Comparison of ENCODE assay signal across 1 cellular context in the genomic region with DNA sequence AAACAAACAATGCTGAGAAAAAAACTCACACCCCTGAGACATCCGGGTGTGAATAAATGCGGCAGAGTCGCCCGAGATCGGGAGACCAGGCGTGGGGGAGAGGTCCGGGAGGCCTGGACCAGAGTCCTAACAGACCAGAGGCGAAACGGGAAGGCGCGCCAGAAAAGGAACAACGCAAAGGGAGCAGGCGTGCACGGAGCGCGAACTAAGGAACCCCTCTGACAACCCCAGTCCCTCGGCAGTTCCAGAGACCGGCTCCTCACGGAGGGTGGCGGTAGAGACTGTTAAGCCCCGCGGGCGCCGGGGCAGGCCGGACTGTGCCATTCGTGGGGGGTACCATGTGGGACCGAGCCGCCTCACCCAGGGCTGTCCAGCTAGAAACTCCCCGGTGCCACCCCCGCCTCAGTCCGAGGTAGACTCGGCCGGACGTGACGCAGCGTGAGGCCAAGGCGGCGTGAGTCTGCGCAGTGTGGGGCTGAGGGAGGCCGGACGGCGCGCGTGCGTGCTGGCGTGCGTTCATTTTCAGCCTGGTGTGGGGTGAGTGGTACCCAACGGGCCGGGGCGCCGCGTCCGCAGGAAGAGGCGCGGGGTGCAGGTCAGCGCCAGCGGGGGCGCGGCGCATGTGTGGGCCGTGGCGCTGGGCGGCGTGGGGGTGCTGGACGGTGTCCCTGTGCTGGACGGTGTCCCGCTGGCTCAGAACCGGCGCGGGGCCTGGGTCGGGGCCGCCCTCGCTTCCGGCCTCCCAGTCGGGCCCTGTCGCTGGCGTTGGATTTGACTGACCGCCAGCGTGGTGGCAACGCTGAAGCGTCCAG.
A peak's percentile ranks its signal among the peaks of the same experiment; 100 is the strongest.
TF ChIP-seq lines count a peak whose summit lies in the region.

A gene (plus strand): TSS at position 513 of the 812 bp plus-strand sequence. CDS start 1,075 bp downstream, outside the sequence.

TF ChIP-seq in HepG2, 621 proteins besides CTCF, POLR2A, EP300 and RAD21 (continued from another document and continues in another):
- TF ChIP-seq, protein P1, sequence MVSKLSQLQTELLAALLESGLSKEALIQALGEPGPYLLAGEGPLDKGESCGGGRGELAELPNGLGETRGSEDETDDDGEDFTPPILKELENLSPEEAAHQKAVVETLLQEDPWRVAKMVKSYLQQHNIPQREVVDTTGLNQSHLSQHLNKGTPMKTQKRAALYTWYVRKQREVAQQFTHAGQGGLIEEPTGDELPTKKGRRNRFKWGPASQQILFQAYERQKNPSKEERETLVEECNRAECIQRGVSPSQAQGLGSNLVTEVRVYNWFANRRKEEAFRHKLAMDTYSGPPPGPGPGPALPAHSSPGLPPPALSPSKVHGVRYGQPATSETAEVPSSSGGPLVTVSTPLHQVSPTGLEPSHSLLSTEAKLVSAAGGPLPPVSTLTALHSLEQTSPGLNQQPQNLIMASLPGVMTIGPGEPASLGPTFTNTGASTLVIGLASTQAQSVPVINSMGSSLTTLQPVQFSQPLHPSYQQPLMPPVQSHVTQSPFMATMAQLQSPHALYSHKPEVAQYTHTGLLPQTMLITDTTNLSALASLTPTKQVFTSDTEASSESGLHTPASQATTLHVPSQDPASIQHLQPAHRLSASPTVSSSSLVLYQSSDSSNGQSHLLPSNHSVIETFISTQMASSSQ (IDR thresholded peaks at IDR 0.05; ENCODE audit: low read depth), result no peak
- TF ChIP-seq, protein P1 (CRISPR knock-in tag; IDR thresholded peaks at IDR 0.05; ENCODE audit: borderline replicate concordance), result peak; percentile 86; the same call in 1 of the 2 replicates
- TF ChIP-seq, protein P2, sequence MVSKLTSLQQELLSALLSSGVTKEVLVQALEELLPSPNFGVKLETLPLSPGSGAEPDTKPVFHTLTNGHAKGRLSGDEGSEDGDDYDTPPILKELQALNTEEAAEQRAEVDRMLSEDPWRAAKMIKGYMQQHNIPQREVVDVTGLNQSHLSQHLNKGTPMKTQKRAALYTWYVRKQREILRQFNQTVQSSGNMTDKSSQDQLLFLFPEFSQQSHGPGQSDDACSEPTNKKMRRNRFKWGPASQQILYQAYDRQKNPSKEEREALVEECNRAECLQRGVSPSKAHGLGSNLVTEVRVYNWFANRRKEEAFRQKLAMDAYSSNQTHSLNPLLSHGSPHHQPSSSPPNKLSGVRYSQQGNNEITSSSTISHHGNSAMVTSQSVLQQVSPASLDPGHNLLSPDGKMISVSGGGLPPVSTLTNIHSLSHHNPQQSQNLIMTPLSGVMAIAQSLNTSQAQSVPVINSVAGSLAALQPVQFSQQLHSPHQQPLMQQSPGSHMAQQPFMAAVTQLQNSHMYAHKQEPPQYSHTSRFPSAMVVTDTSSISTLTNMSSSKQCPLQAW (CRISPR knock-in tag; IDR thresholded peaks at IDR 0.05), result peak; percentile 91; the same call in 1 of the 2 replicates
- TF ChIP-seq PTBP1 (IDR thresholded peaks at IDR 0.05; ENCODE audit: low read depth, low read length, poor library complexity, severe bottlenecking) (peak; percentile 54), CEBPG (CRISPR knock-in tag; IDR thresholded peaks at IDR 0.05) (no peak), ZNF121 (CRISPR knock-in tag; IDR thresholded peaks at IDR 0.05) (peak; percentile 51; the same call in 1 of the 2 replicates), REL (CRISPR knock-in tag; conservative IDR thresholded peaks at IDR 0.05) (0 out of 2 replicates have a peak, but pooled peaks have one; percentile 70), ZNF30 (CRISPR knock-in tag; IDR thresholded peaks at IDR 0.05) (no peak), NFIC (IDR thresholded peaks at IDR 0.05; ENCODE audit: low read length) (no peak), ZNF274 (CRISPR knock-in tag; IDR thresholded peaks at IDR 0.05) (0 out of 2 replicates have a peak, but pooled peaks have one; percentile 79), ZNF329 (CRISPR knock-in tag; IDR thresholded peaks at IDR 0.05; ENCODE audit: low read depth) (peak; percentile 93), ARNTL (CRISPR knock-in tag; IDR thresholded peaks at IDR 0.05) (peak; percentile 79), FOXA3 (CRISPR knock-in tag; IDR thresholded peaks at IDR 0.05) (peak; percentile 55; the same call in 1 of the 2 replicates), ZNF709 (CRISPR knock-in tag; IDR thresholded peaks at IDR 0.05) (peak; percentile 90; the same call in 1 of the 2 replicates), ZNF292 (CRISPR knock-in tag; IDR thresholded peaks at IDR 0.05; ENCODE audit: borderline replicate concordance, low read depth) (peak; percentile 46; the same call in 1 of the 2 replicates), ZFY (CRISPR knock-in tag; IDR thresholded peaks at IDR 0.05) (peak; percentile 99), ZKSCAN8 (CRISPR knock-in tag; IDR thresholded peaks at IDR 0.05; ENCODE audit: borderline replicate concordance) (no peak), HIVEP1 (CRISPR knock-in tag; IDR thresholded peaks at IDR 0.05) (peak; percentile 65; the same call in 1 of the 2 replicates), FLYWCH1 (CRISPR knock-in tag; IDR thresholded peaks at IDR 0.05) (no peak), ZNF570 (CRISPR knock-in tag; IDR thresholded peaks at IDR 0.05; ENCODE audit: borderline replicate concordance) (peak; percentile 84; the same call in 1 of the 2 replicates), FOXC1 (CRISPR knock-in tag; IDR thresholded peaks at IDR 0.05; ENCODE audit: borderline replicate concordance) (peak; percentile 86; the same call in 1 of the 2 replicates), CEBPB (IDR thresholded peaks at IDR 0.05; ENCODE audit: borderline replicate concordance, low read depth, low read length) (no peak), NCOA5 (CRISPR knock-in tag; IDR thresholded peaks at IDR 0.05) (no peak), SOX13 (IDR thresholded peaks at IDR 0.05) (no peak), SOX13 (CRISPR knock-in tag; conservative IDR thresholded peaks at IDR 0.05 in 1 of 2, IDR thresholded peaks at IDR 0.05 in 1 of 2) (peak in 1 of 2 experiments; percentile 49; a peak in 2 of 4 replicates), FOXA1 (IDR thresholded peaks at IDR 0.05) (no peak), FOXA1 (CRISPR knock-in tag; IDR thresholded peaks at IDR 0.05) (no peak), TRIM24 (CRISPR knock-in tag; IDR thresholded peaks at IDR 0.05) (no peak), SMC3 (IDR thresholded peaks at IDR 0.05; ENCODE audit: low read length) (no peak; the same call in 1 of the 2 replicates), ZNF430 (CRISPR knock-in tag; IDR thresholded peaks at IDR 0.05) (peak; percentile 81), ZSCAN22 (CRISPR knock-in tag; IDR thresholded peaks at IDR 0.05) (peak; percentile 71; the same call in 1 of the 2 replicates), HNRNPH1 (optimal IDR thresholded peaks at IDR 0.05; ENCODE audit: low read depth, low read length) (no peak), KLF11 (CRISPR knock-in tag; IDR thresholded peaks at IDR 0.05) (no peak), MLLT10 (CRISPR knock-in tag; IDR thresholded peaks at IDR 0.05) (no peak)
- TF ChIP-seq, protein P3, sequence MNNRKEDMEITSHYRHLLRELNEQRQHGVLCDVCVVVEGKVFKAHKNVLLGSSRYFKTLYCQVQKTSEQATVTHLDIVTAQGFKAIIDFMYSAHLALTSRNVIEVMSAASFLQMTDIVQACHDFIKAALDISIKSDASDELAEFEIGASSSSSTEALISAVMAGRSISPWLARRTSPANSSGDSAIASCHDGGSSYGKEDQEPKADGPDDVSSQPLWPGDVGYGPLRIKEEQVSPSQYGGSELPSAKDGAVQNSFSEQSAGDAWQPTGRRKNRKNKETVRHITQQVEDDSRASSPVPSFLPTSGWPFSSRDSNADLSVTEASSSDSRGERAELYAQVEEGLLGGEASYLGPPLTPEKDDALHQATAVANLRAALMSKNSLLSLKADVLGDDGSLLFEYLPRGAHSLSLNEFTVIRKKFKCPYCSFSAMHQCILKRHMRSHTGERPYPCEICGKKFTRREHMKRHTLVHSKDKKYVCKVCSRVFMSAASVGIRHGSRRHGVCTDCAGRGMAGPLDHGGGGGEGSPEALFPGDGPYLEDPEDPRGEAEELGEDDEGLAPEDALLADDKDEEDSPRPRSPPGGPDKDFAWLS (CRISPR knock-in tag; IDR thresholded peaks at IDR 0.05; ENCODE audit: borderline replicate concordance), result peak; percentile 65; the same call in 1 of the 2 replicates
- TF ChIP-seq, protein P4, sequence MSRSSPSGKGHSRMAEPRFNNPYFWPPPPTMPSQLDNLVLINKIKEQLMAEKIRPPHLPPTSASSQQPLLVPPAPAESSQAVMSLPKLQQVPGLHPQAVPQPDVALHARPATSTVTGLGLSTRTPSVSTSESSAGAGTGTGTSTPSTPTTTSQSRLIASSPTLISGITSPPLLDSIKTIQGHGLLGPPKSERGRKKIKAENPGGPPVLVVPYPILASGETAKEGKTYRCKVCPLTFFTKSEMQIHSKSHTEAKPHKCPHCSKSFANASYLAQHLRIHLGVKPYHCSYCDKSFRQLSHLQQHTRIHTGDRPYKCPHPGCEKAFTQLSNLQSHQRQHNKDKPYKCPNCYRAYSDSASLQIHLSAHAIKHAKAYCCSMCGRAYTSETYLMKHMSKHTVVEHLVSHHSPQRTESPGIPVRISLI (CRISPR knock-in tag; IDR thresholded peaks at IDR 0.05; ENCODE audit: borderline replicate concordance), result peak; percentile 50; the same call in 1 of the 2 replicates
- TF ChIP-seq, protein P5, sequence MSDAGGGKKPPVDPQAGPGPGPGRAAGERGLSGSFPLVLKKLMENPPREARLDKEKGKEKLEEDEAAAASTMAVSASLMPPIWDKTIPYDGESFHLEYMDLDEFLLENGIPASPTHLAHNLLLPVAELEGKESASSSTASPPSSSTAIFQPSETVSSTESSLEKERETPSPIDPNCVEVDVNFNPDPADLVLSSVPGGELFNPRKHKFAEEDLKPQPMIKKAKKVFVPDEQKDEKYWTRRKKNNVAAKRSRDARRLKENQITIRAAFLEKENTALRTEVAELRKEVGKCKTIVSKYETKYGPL (CRISPR knock-in tag; IDR thresholded peaks at IDR 0.05), result no peak; the same call in 1 of the 2 replicates
- TF ChIP-seq, protein P6, sequence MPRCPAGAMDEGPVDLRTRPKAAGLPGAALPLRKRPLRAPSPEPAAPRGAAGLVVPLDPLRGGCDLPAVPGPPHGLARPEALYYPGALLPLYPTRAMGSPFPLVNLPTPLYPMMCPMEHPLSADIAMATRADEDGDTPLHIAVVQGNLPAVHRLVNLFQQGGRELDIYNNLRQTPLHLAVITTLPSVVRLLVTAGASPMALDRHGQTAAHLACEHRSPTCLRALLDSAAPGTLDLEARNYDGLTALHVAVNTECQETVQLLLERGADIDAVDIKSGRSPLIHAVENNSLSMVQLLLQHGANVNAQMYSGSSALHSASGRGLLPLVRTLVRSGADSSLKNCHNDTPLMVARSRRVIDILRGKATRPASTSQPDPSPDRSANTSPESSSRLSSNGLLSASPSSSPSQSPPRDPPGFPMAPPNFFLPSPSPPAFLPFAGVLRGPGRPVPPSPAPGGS (CRISPR knock-in tag; IDR thresholded peaks at IDR 0.05), result peak; percentile 98
- TF ChIP-seq, protein P7, sequence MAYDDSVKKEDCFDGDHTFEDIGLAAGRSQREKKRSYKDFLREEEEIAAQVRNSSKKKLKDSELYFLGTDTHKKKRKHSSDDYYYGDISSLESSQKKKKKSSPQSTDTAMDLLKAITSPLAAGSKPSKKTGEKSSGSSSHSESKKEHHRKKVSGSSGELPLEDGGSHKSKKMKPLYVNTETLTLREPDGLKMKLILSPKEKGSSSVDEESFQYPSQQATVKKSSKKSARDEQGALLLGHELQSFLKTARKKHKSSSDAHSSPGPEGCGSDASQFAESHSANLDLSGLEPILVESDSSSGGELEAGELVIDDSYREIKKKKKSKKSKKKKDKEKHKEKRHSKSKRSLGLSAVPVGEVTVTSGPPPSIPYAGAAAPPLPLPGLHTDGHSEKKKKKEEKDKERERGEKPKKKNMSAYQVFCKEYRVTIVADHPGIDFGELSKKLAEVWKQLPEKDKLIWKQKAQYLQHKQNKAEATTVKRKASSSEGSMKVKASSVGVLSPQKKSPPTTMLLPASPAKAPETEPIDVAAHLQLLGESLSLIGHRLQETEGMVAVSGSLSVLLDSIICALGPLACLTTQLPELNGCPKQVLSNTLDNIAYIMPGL (CRISPR knock-in tag; IDR thresholded peaks at IDR 0.05; ENCODE audit: borderline replicate concordance in 1 of 2, low read depth in 1 of 2), result peak; percentile 90 to 93
- TF ChIP-seq, protein P8, sequence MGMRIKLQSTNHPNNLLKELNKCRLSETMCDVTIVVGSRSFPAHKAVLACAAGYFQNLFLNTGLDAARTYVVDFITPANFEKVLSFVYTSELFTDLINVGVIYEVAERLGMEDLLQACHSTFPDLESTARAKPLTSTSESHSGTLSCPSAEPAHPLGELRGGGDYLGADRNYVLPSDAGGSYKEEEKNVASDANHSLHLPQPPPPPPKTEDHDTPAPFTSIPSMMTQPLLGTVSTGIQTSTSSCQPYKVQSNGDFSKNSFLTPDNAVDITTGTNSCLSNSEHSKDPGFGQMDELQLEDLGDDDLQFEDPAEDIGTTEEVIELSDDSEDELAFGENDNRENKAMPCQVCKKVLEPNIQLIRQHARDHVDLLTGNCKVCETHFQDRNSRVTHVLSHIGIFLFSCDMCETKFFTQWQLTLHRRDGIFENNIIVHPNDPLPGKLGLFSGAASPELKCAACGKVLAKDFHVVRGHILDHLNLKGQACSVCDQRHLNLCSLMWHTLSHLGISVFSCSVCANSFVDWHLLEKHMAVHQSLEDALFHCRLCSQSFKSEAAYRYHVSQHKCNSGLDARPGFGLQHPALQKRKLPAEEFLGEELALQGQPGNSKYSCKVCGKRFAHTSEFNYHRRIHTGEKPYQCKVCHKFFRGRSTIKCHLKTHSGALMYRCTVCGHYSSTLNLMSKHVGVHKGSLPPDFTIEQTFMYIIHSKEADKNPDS (CRISPR knock-in tag; IDR thresholded peaks at IDR 0.05), result no peak
